In genomic region chr6:99894815-99895214, GRCh38 we compare ENCODE assay signal across 19 cellular contexts.
"Had no signal": no experiment of that assay in that cellular context is flagged by ENCODE, and none has a peak within 500 bp of the region (broad histone marks: within the 10 kb centered on the region; RNA-seq: fewer than 3 reads in every experiment).

No MANE protein-coding gene starts in this region.

- H3K36me3 ChIP-seq: esophagus muscularis mucosa, gastrocnemius medialis, heart right ventricle, neutrophil, spleen, thoracic aorta, transverse colon had no signal

- H3K27me3 Mint-ChIP-seq: stimulated activated naive CD8-positive, alpha-beta T cell treated with anti-CD3 and anti-CD28 coated beads, Interleukin-15, amount 100 ng/mL, for 72 hours had no signal

- ATAC-seq: gastrocnemius medialis; heart right ventricle; mucosa of descending colon; naive thymus-derived CD8-positive, alpha-beta T cell; sciatic nerve; stimulated activated memory B cell treated with anti-CD40 and anti-IgM and Interleukin-4, amounts not matched to agents 10 μg/mL and 1 μg/mL and 100 μg/mL, for 72 hours; stimulated activated naive CD8-positive, alpha-beta T cell treated with anti-CD3 and anti-CD28 coated beads, Interleukin-15, amount 100 ng/mL, for 72 hours had no signal

- H3K9me3 Mint-ChIP-seq: naive thymus-derived CD8-positive, alpha-beta T cell; stimulated activated memory B cell treated with anti-CD40 and anti-IgM and Interleukin-4, amounts not matched to agents 10 μg/mL and 1 μg/mL and 100 μg/mL, for 72 hours; stimulated activated naive CD8-positive, alpha-beta T cell treated with anti-CD3 and anti-CD28 coated beads, Interleukin-15, amount 100 ng/mL, for 72 hours had no signal

- H3K4me1 Mint-ChIP-seq: naive thymus-derived CD8-positive, alpha-beta T cell; stimulated activated memory B cell treated with anti-CD40 and anti-IgM and Interleukin-4, amounts not matched to agents 10 μg/mL and 1 μg/mL and 100 μg/mL, for 72 hours; stimulated activated naive CD8-positive, alpha-beta T cell treated with anti-CD3 and anti-CD28 coated beads, Interleukin-15, amount 100 ng/mL, for 72 hours had no signal

- H3K4me3 Mint-ChIP-seq: naive thymus-derived CD8-positive, alpha-beta T cell; stimulated activated memory B cell treated with anti-CD40 and anti-IgM and Interleukin-4, amounts not matched to agents 10 μg/mL and 1 μg/mL and 100 μg/mL, for 72 hours; stimulated activated naive CD8-positive, alpha-beta T cell treated with anti-CD3 and anti-CD28 coated beads, Interleukin-15, amount 100 ng/mL, for 72 hours had no signal

- H3K27ac ChIP-seq: epithelial cell of prostate, esophagus muscularis mucosa, gastrocnemius medialis, heart right ventricle, neutrophil, spleen, thoracic aorta, transverse colon had no signal

- DNase-seq: effector memory CD4-positive, alpha-beta T cell; gastrocnemius medialis; heart right ventricle; hypothalamus; kidney glomerular epithelial cell; mucosa of descending colon; naive thymus-derived CD8-positive, alpha-beta T cell; spleen; stimulated activated CD4-positive, alpha-beta T cell treated with anti-CD3 and anti-CD28 coated beads, Interleukin-15, amount 100 ng/mL, for 24 hours; stimulated activated CD4-positive, alpha-beta T cell treated with anti-CD3 and anti-CD28 coated beads, Interleukin-1b, Interleukin-23, amount 100 ng/mL, for 48 hours; stimulated activated CD4-positive, alpha-beta T cell treated with anti-CD3 and anti-CD28 coated beads, Interleukin-4, amount 100 ng/mL, for 24 hours; stimulated activated naive CD8-positive, alpha-beta T cell treated with anti-CD3 and anti-CD28 coated beads, Interleukin-15, amount 100 ng/mL, for 72 hours; transverse colon had no signal

- H3K27me3 ChIP-seq: esophagus muscularis mucosa, gastrocnemius medialis, neutrophil, transverse colon had no signal

- H3K27ac Mint-ChIP-seq: naive thymus-derived CD8-positive, alpha-beta T cell; stimulated activated memory B cell treated with anti-CD40 and anti-IgM and Interleukin-4, amounts not matched to agents 10 μg/mL and 1 μg/mL and 100 μg/mL, for 72 hours; stimulated activated naive CD8-positive, alpha-beta T cell treated with anti-CD3 and anti-CD28 coated beads, Interleukin-15, amount 100 ng/mL, for 72 hours had no signal

- H3K4me1 ChIP-seq: esophagus muscularis mucosa, gastrocnemius medialis, heart right ventricle, spleen, transverse colon had no signal

- H3K36me3 Mint-ChIP-seq: naive thymus-derived CD8-positive, alpha-beta T cell; stimulated activated memory B cell treated with anti-CD40 and anti-IgM and Interleukin-4, amounts not matched to agents 10 μg/mL and 1 μg/mL and 100 μg/mL, for 72 hours had no signal

- H3K4me3 ChIP-seq: esophagus muscularis mucosa, gastrocnemius medialis, heart right ventricle, mucosa of descending colon, spleen, thoracic aorta, transverse colon had no signal
